ENCODE assay signal across 8 cellular contexts in genomic region chr15:52558196-52558595, GRCh38. TPM values are rescaled to one million over a fixed set of nuclear protein-coding genes. Genes with fewer than 3 reads are reported as not detected.
DNase-seq lines count a peak whose midpoint lies in the region; ATAC-seq and TF ChIP-seq lines count a peak whose summit lies in the region.

No MANE protein-coding gene starts in this region.

- peaks cover 32% of the 10 kb centered on the region for H3K4me1 ChIP-seq in body of pancreas

- ATAC-seq in GM18870 (IDR thresholded peaks at IDR 0.05; ENCODE audit: unreplicated experiment): peak; percentile 85
- ATAC-seq in HG02938 (IDR thresholded peaks at IDR 0.05; ENCODE audit: unreplicated experiment): peak; percentile 82
- ATAC-seq in body of pancreas: no peak

- DNase-seq in choroid plexus epithelial cell (ENCODE audit: low read depth): peak; percentile 90
- peak; percentile 82 for DNase-seq in stimulated activated CD4-positive, alpha-beta T cell treated with anti-CD3 and anti-CD28 coated beads, Interleukin-1b, Interleukin-23, amount 100 ng/mL, for 48 hours
- no peak for DNase-seq in body of pancreas
- no peak for DNase-seq in AG20443 (ENCODE audit: low spot score)
- no peak for DNase-seq in hepatic stellate cell (ENCODE audit: low spot score)

- TF ChIP-seq CTCF in choroid plexus epithelial cell (conservative IDR thresholded peaks at IDR 0.05; ENCODE audit: low read depth, low read length) (no peak), body of pancreas (IDR thresholded peaks at IDR 0.05) (no peak)

- TF ChIP-seq POLR2A in body of pancreas (IDR thresholded peaks at IDR 0.05): no peak

- H3K4me1 Mint-ChIP-seq in T-helper 1 cell treated with Interleukin-12 subunit alpha and Interleukin-12 subunit beta and Interleukin-4 antibody, amounts not matched to agents 30 μg/mL and 1 μg/mL, for 36 hours (ENCODE audit: low read depth): peaks cover 51% of the 10 kb centered on the region

- intact Hi-C loops in body of pancreas (cut with DNase I): no loop called here

- no peaks in the 10 kb centered on the region for H3K36me3 ChIP-seq in body of pancreas (replicated peaks in 1 of 2; ENCODE audit: insufficient read depth in 1 of 2, low read depth in 2 of 2)

- H3K9me3 ChIP-seq in body of pancreas: no peaks in the 10 kb centered on the region

- H3K4me3 ChIP-seq in choroid plexus epithelial cell (ENCODE audit: low read depth, low read length): no peak overlapping the region
- H3K4me3 ChIP-seq in body of pancreas: no peak overlapping the region

- H3K27ac ChIP-seq in body of pancreas: no peak overlapping the region

- H3K4me3 Mint-ChIP-seq in T-helper 1 cell treated with Interleukin-12 subunit alpha and Interleukin-12 subunit beta and Interleukin-4 antibody, amounts not matched to agents 30 μg/mL and 1 μg/mL, for 36 hours: peak overlapping the region; percentile 67

- no peaks in the 10 kb centered on the region for H3K27me3 Mint-ChIP-seq in T-helper 1 cell treated with Interleukin-12 subunit alpha and Interleukin-12 subunit beta and Interleukin-4 antibody, amounts not matched to agents 30 μg/mL and 1 μg/mL, for 36 hours (ENCODE audit: low read depth)

- H3K27ac Mint-ChIP-seq in T-helper 1 cell treated with Interleukin-12 subunit alpha and Interleukin-12 subunit beta and Interleukin-4 antibody, amounts not matched to agents 30 μg/mL and 1 μg/mL, for 36 hours: peak overlapping the region; percentile 79

- H3K36me3 Mint-ChIP-seq in T-helper 1 cell treated with Interleukin-12 subunit alpha and Interleukin-12 subunit beta and Interleukin-4 antibody, amounts not matched to agents 30 μg/mL and 1 μg/mL, for 36 hours (ENCODE audit: low read depth): peaks cover 27% of the 10 kb centered on the region

- H3K9me3 Mint-ChIP-seq in T-helper 1 cell treated with Interleukin-12 subunit alpha and Interleukin-12 subunit beta and Interleukin-4 antibody, amounts not matched to agents 30 μg/mL and 1 μg/mL, for 36 hours: no peaks in the 10 kb centered on the region

- WGBS in body of pancreas, 2 donors: 89 to 91% methylated on average over 5 of the region's 5 CpGs

- no peaks in the 10 kb centered on the region for H3K27me3 ChIP-seq in body of pancreas

RNA-seq across cellular contexts. Expression of gene ARPP19, which starts 10.6 kb away (rescaled TPM):
- 10 to 100 TPM; 37.2 to 65.4 TPM for total RNA-seq in body of pancreas

RNA-seq across cellular contexts. Expression of gene MYO5A, which starts 29.5 kb away (rescaled TPM):
- total RNA-seq in body of pancreas: 10 to 100 TPM in 1 of 2 donors, 1 to 10 TPM in 1; 8.2 to 11.9 TPM

Comparison
In these comparisons a context has a peak if more than half of its experiments do, and no peak if none do; other contexts are left out.
1. DNase-seq: peak in choroid plexus epithelial cell (single experiment) and stimulated activated CD4-positive, alpha-beta T cell treated with anti-CD3 and anti-CD28 coated beads, Interleukin-1b, Interleukin-23, amount 100 ng/mL, for 48 hours (single experiment); none in body of pancreas (0 of 4), AG20443 (single experiment) and hepatic stellate cell (single experiment).